In the genomic region with DNA sequence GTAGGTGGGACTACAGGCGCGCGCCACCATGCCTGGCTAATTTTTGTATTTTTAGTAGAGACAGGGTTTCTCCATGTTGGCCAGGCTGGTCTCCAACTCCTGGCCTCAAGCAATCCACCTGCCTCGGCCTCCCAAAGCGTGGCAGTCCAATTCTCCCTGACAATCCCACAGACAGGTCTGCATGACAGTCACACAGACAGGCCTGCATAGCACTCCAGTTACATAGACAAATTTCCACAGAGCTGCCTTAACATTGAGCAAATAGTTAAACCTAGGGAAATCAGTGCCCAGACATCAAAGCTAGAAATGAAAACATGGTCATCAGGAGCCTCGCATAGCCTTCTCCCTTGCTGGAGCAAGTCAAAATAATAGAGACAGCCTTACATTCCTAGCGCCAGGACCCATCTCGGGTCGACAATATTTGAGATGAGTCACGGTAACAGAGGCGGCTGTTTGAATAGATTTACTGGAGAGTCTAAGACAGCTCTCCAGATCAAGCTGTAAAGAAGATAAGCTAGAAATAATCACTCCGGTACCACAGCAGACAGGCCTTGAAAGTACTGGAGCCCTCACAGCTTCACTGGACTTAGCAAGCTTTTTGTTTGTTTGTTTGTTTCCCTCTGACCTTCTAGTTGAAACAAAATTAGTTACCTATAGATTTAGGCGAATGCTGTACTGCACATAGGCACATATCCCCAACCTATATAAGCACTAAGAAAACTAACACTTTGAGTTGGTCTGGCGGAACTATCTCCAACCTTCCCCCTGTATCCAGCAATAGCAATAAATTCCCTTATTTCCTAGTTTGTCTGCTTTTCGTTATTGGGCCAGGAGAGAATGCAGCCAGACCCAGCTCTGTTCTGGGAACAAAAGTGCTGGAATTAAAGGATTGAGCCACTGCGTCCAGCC, we compare ENCODE assay signal across 1 cellular context.
TF ChIP-seq lines count a peak whose summit lies in the region.

No MANE protein-coding gene starts in this region.

TF ChIP-seq in GM23338, 12 proteins besides CTCF, POLR2A, EP300 and RAD21:
- TF ChIP-seq STAT1 (IDR thresholded peaks at IDR 0.05; ENCODE audit: unreplicated experiment) (no peak), JUNB (IDR thresholded peaks at IDR 0.05; ENCODE audit: unreplicated experiment) (no peak), EZH2 (IDR thresholded peaks at IDR 0.05; ENCODE audit: low read depth, unreplicated experiment) (no peak), CREB1 (CRISPR knock-in tag; IDR thresholded peaks at IDR 0.05; ENCODE audit: low read depth) (no peak), ETS1 (IDR thresholded peaks at IDR 0.05) (no peak), ZNF331 (CRISPR knock-in tag; IDR thresholded peaks at IDR 0.05; ENCODE audit: low read depth) (no peak), REST (IDR thresholded peaks at IDR 0.05; ENCODE audit: unreplicated experiment) (no peak), EZH2phosphoT487 (IDR thresholded peaks at IDR 0.05; ENCODE audit: unreplicated experiment) (no peak), NANOG (IDR thresholded peaks at IDR 0.05; ENCODE audit: borderline replicate concordance) (no peak), POLR2AphosphoS5 (IDR thresholded peaks at IDR 0.05; ENCODE audit: low read depth) (no peak), ZNF114 (CRISPR knock-in tag; IDR thresholded peaks at IDR 0.05) (no peak)
- TF ChIP-seq, protein P1, sequence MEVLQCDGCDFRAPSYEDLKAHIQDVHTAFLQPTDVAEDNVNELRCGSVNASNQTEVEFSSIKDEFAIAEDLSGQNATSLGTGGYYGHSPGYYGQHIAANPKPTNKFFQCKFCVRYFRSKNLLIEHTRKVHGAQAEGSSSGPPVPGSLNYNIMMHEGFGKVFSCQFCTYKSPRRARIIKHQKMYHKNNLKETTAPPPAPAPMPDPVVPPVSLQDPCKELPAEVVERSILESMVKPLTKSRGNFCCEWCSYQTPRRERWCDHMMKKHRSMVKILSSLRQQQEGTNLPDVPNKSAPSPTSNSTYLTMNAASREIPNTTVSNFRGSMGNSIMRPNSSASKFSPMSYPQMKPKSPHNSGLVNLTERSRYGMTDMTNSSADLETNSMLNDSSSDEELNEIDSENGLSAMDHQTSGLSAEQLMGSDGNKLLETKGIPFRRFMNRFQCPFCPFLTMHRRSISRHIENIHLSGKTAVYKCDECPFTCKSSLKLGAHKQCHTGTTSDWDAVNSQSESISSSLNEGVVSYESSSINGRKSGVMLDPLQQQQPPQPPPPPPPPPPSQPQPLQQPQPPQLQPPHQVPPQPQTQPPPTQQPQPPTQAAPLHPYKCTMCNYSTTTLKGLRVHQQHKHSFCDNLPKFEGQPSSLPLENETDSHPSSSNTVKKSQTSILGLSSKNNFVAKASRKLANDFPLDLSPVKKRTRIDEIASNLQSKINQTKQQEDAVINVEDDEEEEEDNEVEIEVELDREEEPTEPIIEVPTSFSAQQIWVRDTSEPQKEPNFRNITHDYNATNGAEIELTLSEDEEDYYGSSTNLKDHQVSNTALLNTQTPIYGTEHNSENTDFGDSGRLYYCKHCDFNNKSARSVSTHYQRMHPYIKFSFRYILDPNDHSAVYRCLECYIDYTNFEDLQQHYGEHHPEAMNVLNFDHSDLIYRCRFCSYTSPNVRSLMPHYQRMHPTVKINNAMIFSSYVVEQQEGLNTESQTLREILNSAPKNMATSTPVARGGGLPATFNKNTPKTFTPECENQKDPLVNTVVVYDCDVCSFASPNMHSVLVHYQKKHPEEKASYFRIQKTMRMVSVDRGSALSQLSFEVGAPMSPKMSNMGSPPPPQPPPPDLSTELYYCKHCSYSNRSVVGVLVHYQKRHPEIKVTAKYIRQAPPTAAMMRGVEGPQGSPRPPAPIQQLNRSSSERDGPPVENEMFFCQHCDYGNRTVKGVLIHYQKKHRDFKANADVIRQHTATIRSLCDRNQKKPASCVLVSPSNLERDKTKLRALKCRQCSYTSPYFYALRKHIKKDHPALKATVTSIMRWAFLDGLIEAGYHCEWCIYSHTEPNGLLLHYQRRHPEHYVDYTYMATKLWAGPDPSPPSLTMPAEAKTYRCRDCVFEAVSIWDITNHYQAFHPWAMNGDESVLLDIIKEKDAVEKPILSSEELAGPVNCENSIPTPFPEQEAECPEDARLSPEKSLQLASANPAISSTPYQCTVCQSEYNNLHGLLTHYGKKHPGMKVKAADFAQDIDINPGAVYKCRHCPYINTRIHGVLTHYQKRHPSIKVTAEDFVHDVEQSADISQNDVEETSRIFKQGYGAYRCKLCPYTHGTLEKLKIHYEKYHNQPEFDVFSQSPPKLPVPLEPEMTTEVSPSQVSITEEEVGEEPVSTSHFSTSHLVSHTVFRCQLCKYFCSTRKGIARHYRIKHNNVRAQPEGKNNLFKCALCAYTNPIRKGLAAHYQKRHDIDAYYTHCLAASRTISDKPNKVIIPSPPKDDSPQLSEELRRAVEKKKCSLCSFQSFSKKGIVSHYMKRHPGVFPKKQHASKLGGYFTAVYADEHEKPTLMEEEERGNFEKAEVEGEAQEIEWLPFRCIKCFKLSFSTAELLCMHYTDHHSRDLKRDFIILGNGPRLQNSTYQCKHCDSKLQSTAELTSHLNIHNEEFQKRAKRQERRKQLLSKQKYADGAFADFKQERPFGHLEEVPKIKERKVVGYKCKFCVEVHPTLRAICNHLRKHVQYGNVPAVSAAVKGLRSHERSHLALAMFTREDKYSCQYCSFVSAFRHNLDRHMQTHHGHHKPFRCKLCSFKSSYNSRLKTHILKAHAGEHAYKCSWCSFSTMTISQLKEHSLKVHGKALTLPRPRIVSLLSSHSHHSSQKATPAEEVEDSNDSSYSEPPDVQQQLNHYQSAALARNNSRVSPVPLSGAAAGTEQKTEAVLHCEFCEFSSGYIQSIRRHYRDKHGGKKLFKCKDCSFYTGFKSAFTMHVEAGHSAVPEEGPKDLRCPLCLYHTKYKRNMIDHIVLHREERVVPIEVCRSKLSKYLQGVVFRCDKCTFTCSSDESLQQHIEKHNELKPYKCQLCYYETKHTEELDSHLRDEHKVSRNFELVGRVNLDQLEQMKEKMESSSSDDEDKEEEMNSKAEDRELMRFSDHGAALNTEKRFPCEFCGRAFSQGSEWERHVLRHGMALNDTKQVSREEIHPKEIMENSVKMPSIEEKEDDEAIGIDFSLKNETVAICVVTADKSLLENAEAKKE (CRISPR knock-in tag; IDR thresholded peaks at IDR 0.05), result no peak
